ENCODE assay signal across 35 cellular contexts in genomic region chr11:45565589-45565988, GRCh38.
"Had no signal": no experiment of that assay in that cellular context is flagged by ENCODE, and none has a peak within 500 bp of the region (broad histone marks: within the 10 kb centered on the region; RNA-seq: fewer than 3 reads in every experiment).

No MANE protein-coding gene starts in this region.

- H3K9me3 ChIP-seq: MG63 had no signal

- H3K36me3 ChIP-seq: MG63 had no signal

- DNase-seq: Karpas-422, Kasumi-1, MG63, MM.1S, MV-4-11, NCI-H1048, NCI-H1092, NCI-H1092 treated with DMSO at 0.1 percent for 48 hours, NCI-H1105, NCI-H1105 treated with DMSO at 0.1 percent for 48 hours, NCI-H1417, NCI-H1417 treated with DMSO at 0.1 percent for 48 hours, NCI-H1436, NCI-H1436 treated with DMSO at 0.1 percent for 48 hours, NCI-H146, NCI-H1694, NCI-H1694 treated with DMSO at 0.1 percent for 48 hours, NCI-H187, NCI-H187 treated with DMSO at 0.1 percent for 48 hours, NCI-H1930, NCI-H2029, NCI-H2029 treated with DMSO at 0.1 percent for 48 hours, NCI-H2081, NCI-H2081 treated with DMSO at 0.1 percent for 48 hours, NCI-H2107, NCI-H2171, NCI-H2171 treated with DMSO at 0.1 percent for 48 hours, NCI-H2227 treated with DMSO at 0.1 percent for 48 hours, NCI-H226, NCI-H345, NCI-H446, NCI-H446 treated with DMSO at 0.1 percent for 48 hours, NCI-H510A, NCI-H510A treated with DMSO at 0.1 percent for 48 hours, NCI-H524 had no signal

- H3K4me3 ChIP-seq: MG63 had no signal

- H3K27me3 ChIP-seq: MG63 had no signal
